36 cellular contexts compared by ENCODE assay signal in the genomic region with DNA sequence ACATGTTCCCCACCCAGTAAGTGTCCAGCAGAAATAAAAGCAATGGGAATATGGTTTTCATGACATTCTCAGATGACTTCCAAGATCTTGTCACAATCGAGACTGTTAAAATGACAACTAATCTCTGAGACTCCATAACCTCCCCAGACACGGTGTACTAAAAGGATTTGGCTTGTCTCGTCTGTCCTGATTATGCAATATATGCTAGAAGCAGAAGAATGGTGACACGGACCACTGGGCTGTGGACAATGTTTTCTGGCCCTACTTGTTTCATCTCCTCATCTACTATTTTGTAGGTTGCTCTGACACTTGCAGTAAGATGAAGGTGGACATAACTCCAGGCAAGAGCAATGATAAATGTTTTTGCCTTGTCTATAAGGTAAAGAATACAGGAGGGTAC. TPM values are rescaled to one million over a fixed set of nuclear protein-coding genes. Genes with fewer than 3 reads are reported as not detected.
"Had no signal": no experiment of that assay in that cellular context is flagged by ENCODE, and none has a peak within 500 bp of the region (broad histone marks: within the 10 kb centered on the region; RNA-seq: fewer than 3 reads in every experiment).

No MANE protein-coding gene starts in this region.

- H3K36me3 ChIP-seq: adrenal gland, Peyer's patch had no signal

- H3K27me3 Mint-ChIP-seq: activated B cell treated with CpG ODN at 0.5 μM for 24 hours; activated CD4-positive, alpha-beta memory T cell treated with anti-CD3 and anti-CD28 coated beads for 36 hours had no signal

- H3K4me3 Mint-ChIP-seq: activated B cell treated with CpG ODN at 0.5 μM for 24 hours; activated CD4-positive, alpha-beta memory T cell treated with anti-CD3 and anti-CD28 coated beads for 36 hours; activated naive CD4-positive, alpha-beta T cell treated with anti-CD3 and anti-CD28 coated beads for 36 hours; activated T-cell treated with anti-CD3 and anti-CD28 coated beads, Interleukin-2, amount 50 U/mL, for 4 hours; activated T-helper 1 cell treated with anti-CD3 and anti-CD28 coated beads, Interleukin-12 subunit alpha, Interleukin-12 subunit beta, Interleukin-2, Interleukin-4 antibody, amounts not matched to agents 30 ng/mL and 10 ng/mL and 1 ng/mL, durations not matched to agents 14 hours and 24 hours and 36 hours; brain had no signal

- H3K27me3 ChIP-seq: adrenal gland, Peyer's patch had no signal

- H3K4me3 ChIP-seq: adrenal gland, Peyer's patch had no signal

- ATAC-seq: activated naive CD4-positive, alpha-beta T cell treated with anti-CD3 and anti-CD28 coated beads, Interleukin-2, amount 50 U/mL, for 72 hours; activated T-cell treated with anti-CD3 and anti-CD28 coated beads, Interleukin-2, amount 50 U/mL, for 4 hours; PC-3; SK-N-SH treated with all-trans-retinoic acid at 6 μM for 48 hours had no signal

- H3K9me3 Mint-ChIP-seq: brain had no signal

- H3K9me3 ChIP-seq: adrenal gland, Peyer's patch had no signal

- H3K27ac Mint-ChIP-seq: activated B cell treated with CpG ODN at 0.5 μM for 24 hours; activated CD4-positive, alpha-beta memory T cell treated with anti-CD3 and anti-CD28 coated beads for 36 hours; activated naive CD4-positive, alpha-beta T cell treated with anti-CD3 and anti-CD28 coated beads for 36 hours; activated naive CD4-positive, alpha-beta T cell treated with anti-CD3 and anti-CD28 coated beads, Interleukin-2, amount 50 U/mL, for 72 hours; activated T-helper 1 cell treated with anti-CD3 and anti-CD28 coated beads, Interleukin-12 subunit alpha, Interleukin-12 subunit beta, Interleukin-2, Interleukin-4 antibody, amounts not matched to agents 30 ng/mL and 10 ng/mL and 1 ng/mL, durations not matched to agents 14 hours and 24 hours and 36 hours; brain had no signal

- H3K27ac ChIP-seq: adrenal gland, Peyer's patch, VCaP had no signal

- DNase-seq: activated B cell treated with CpG ODN at 0.5 μM for 24 hours; activated CD4-positive, alpha-beta memory T cell treated with anti-CD3 and anti-CD28 coated beads for 36 hours; activated CD4-positive, alpha-beta T cell treated with anti-CD3 and anti-CD28 coated beads for 4 hours; activated CD4-positive, alpha-beta T cell treated with anti-CD3 and anti-CD28 coated beads, Interleukin-2, amount 50 U/mL, for 1 hour; activated CD4-positive, CD25-positive, alpha-beta regulatory T cell treated with anti-CD3 and anti-CD28 coated beads, Interleukin-2, amount 50 U/mL, for 72 hours; activated CD8-positive, alpha-beta memory T cell treated with anti-CD3 and anti-CD28 coated beads, Interleukin-2, amount 50 U/mL, for 4 hours; activated gamma-delta T cell treated with Interleukin-2 at 50 U/mL for 16 hours; activated naive CD4-positive, alpha-beta T cell treated with anti-CD3 and anti-CD28 coated beads for 36 hours; activated T-cell treated with anti-CD3 and anti-CD28 coated beads for 4 hours; activated T-cell treated with anti-CD3 and anti-CD28 coated beads, Interleukin-2, amount 50 U/mL, for 4 hours; adrenal gland; caudate nucleus; Karpas-422; NCI-H1105; NCI-H1417 treated with DMSO at 0.1 percent for 48 hours; NCI-H187 treated with DMSO at 0.1 percent for 48 hours; NCI-H2081; NCI-H2171 treated with DMSO at 0.1 percent for 48 hours; NCI-H2227 treated with DMSO at 0.1 percent for 48 hours; NCI-H446; NCI-H510A treated with DMSO at 0.1 percent for 48 hours; NCI-H526 treated with DMSO at 0.1 percent for 48 hours; NK-92 treated with Interleukin-12 subunit alpha and Interleukin-12 subunit beta, amount 100 ng/mL, for 24 hours; Peyer's patch; RPMI8226; SIG-M5; T-helper 1 cell; T-helper 2 cell; T-helper 9 cell had no signal

- H3K4me1 Mint-ChIP-seq: activated B cell treated with CpG ODN at 0.5 μM for 24 hours had no signal

- H3K4me1 ChIP-seq: adrenal gland, Peyer's patch had no signal

- H3K36me3 Mint-ChIP-seq: activated CD4-positive, alpha-beta memory T cell treated with anti-CD3 and anti-CD28 coated beads for 36 hours; activated naive CD4-positive, alpha-beta T cell treated with anti-CD3 and anti-CD28 coated beads, Interleukin-2, amount 50 U/mL, for 72 hours; brain had no signal

RNA-seq across cellular contexts. Expression of gene BNC2, which starts 56.6 kb away (rescaled TPM):
- total RNA-seq: activated B cell treated with CpG ODN at 0.5 μM for 24 hours; activated CD4-positive, alpha-beta memory T cell treated with anti-CD3 and anti-CD28 coated beads for 36 hours; activated naive CD4-positive, alpha-beta T cell treated with anti-CD3 and anti-CD28 coated beads for 36 hours; activated naive CD4-positive, alpha-beta T cell treated with anti-CD3 and anti-CD28 coated beads, Interleukin-2, amount 50 U/mL, for 72 hours; activated T-helper 1 cell treated with anti-CD3 and anti-CD28 coated beads, Interleukin-12 subunit alpha, Interleukin-12 subunit beta, Interleukin-2, Interleukin-4 antibody, amounts not matched to agents 30 ng/mL and 10 ng/mL and 1 ng/mL, durations not matched to agents 14 hours and 24 hours and 36 hours; MCF 10A had no signal
